1 cellular context compared by ENCODE assay signal in the genomic region with DNA sequence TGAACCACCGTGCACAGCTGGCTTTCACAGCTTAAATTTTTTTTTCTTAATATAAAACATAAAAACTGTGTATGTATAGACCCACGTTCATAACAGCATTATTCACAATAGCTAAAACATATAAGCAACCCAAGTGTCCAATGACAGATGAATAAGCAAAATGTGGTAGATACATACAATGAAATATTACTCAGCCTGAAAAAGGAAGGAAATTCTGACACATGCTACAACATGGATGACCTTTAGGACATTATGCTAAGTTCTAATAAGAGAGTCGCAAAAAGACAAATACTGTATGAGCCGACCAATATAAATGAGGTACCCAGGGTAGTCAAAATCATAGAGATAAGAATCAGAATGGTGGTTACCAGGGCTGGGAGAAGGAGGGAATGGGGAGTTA.
TF ChIP-seq lines count a peak whose summit lies in the region.

No MANE protein-coding gene starts in this region.

TF ChIP-seq in K562, 482 proteins besides CTCF, POLR2A, EP300 and RAD21:
- TF ChIP-seq GTF2F1 (IDR thresholded peaks at IDR 0.05; ENCODE audit: low read depth, low read length), result no peak
- TF ChIP-seq ZNF146 (CRISPR knock-in tag; IDR thresholded peaks at IDR 0.05; ENCODE audit: unreplicated experiment), result peak; percentile 52
- TF ChIP-seq ZFP1 (CRISPR knock-in tag; IDR thresholded peaks at IDR 0.05), result no peak
TF ChIP-seq in K562: peak in this region for 1.
